20 cellular contexts compared by ENCODE assay signal in genomic region chr19:29615891-29616425, GRCh38.
"Had no signal": no experiment of that assay in that cellular context is flagged by ENCODE, and none has a peak within 500 bp of the region (broad histone marks: within the 10 kb centered on the region; RNA-seq: fewer than 3 reads in every experiment).

No MANE protein-coding gene starts in this region.

- H3K27ac ChIP-seq: foreskin keratinocyte, neutrophil, ovary, prostate gland, transverse colon, vagina had no signal

- H3K4me1 ChIP-seq: foreskin keratinocyte, prostate gland, transverse colon, vagina had no signal

- H3K4me3 Mint-ChIP-seq: activated B cell treated with CpG ODN at 0.5 μM for 24 hours; activated naive CD4-positive, alpha-beta T cell treated with anti-CD3 and anti-CD28 coated beads, Interleukin-2, amount 50 U/mL, for 24 hours; brain; natural killer cell treated with Interleukin-12 subunit alpha and Interleukin-12 subunit beta and Interleukin-15 and Interleukin-18, amount 100 ng/mL, for 72 hours had no signal

- H3K9me3 Mint-ChIP-seq: activated B cell treated with CpG ODN at 0.5 μM for 24 hours; activated naive CD4-positive, alpha-beta T cell treated with anti-CD3 and anti-CD28 coated beads, Interleukin-2, amount 50 U/mL, for 24 hours; brain; natural killer cell treated with Interleukin-12 subunit alpha and Interleukin-12 subunit beta and Interleukin-15 and Interleukin-18, amount 100 ng/mL, for 72 hours had no signal

- FAIRE-seq: colon, keratinocyte had no signal

- H3K27ac Mint-ChIP-seq: activated B cell treated with CpG ODN at 0.5 μM for 24 hours; activated naive CD4-positive, alpha-beta T cell treated with anti-CD3 and anti-CD28 coated beads, Interleukin-2, amount 50 U/mL, for 24 hours; natural killer cell treated with Interleukin-12 subunit alpha and Interleukin-12 subunit beta and Interleukin-15 and Interleukin-18, amount 100 ng/mL, for 72 hours had no signal

- H3K27me3 Mint-ChIP-seq: activated naive CD4-positive, alpha-beta T cell treated with anti-CD3 and anti-CD28 coated beads, Interleukin-2, amount 50 U/mL, for 24 hours had no signal

- H3K4me3 ChIP-seq: lung, ovary, prostate gland, transverse colon, vagina had no signal

- H3K9me3 ChIP-seq: neutrophil, ovary, prostate gland, transverse colon, vagina had no signal

- H3K36me3 ChIP-seq: ovary had no signal

- ATAC-seq: foreskin keratinocyte; left lobe of liver; natural killer cell treated with Interleukin-12 subunit alpha and Interleukin-12 subunit beta and Interleukin-15 and Interleukin-18, amount 100 ng/mL, for 72 hours had no signal

- H3K27me3 ChIP-seq: foreskin keratinocyte, ovary, transverse colon, vagina had no signal

- DNase-seq: activated B cell treated with CpG ODN at 0.5 μM for 24 hours; activated CD4-positive, alpha-beta T cell treated with anti-CD3 and anti-CD28 coated beads for 4 hours; activated CD4-positive, alpha-beta T cell treated with anti-CD3 and anti-CD28 coated beads, Interleukin-2, amount 50 U/mL, for 48 hours; activated gamma-delta T cell; effector memory CD4-positive, alpha-beta T cell; foreskin keratinocyte; ovary; stimulated activated CD4-positive, alpha-beta T cell treated with anti-CD3 and anti-CD28 coated beads, Interleukin-4, amount 100 ng/mL, for 24 hours; T-helper 1 cell; transverse colon had no signal
